Comparison of ENCODE assay signal across 8 cellular contexts in the genomic region with DNA sequence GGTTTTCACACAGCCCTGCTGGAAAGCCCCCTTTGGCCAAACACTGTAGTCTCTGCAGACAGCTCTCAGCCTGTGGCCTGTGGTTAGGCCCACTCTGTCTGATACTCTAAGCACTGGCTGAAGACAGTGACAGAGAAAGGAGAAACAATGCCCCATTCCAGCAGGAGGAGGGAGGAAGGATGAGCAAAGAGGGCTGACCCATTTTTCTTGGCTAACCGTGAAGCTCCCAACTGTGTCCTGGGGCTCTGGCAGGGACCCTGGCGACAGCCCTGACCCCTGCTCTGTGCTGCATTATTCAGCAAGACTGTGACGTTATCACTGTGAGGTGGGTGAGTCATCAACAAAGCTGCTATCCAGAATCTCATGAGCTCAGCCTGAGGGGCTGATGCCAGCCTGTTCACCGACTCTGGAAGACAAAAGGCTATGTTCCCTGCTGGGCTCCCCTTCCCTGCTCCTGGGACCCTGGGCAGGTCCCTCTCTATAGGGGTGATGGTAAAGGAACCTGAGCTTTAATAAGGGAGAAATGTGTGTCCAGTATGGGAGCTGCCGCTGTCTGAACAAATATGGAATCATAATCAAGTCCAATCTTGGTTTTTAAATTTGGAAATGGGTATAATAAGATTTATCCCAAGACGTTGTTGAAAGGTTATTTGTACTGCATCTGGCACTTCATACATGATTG.
DNase-seq lines count a peak whose midpoint lies in the region; ATAC-seq and TF ChIP-seq lines count a peak whose summit lies in the region.

No MANE protein-coding gene starts in this region.

- peaks cover 0 to 8% (median 0%) of the 10 kb centered on the region in 3 experiments for H3K9me3 ChIP-seq in naive thymus-derived CD4-positive, alpha-beta T cell (ENCODE audit: control insufficient read depth in 2 of 3, low read length in 3 of 3)

- CTCF ChIA-PET in naive thymus-derived CD4-positive, alpha-beta T cell (lab: Charles Lee) = no interaction called here

- no peak overlapping the region for H3K27ac Mint-ChIP-seq in naive thymus-derived CD4-positive, alpha-beta T cell

- H3K36me3 ChIP-seq in naive thymus-derived CD4-positive, alpha-beta T cell (ENCODE audit: control insufficient read depth in 2 of 3, insufficient read depth in 3 of 3, low read length in 3 of 3) = no peaks in the 10 kb centered on the region

- peaks cover 0 to 21% (median 8%) of the 10 kb centered on the region in 11 donors for H3K9me3 Mint-ChIP-seq in naive thymus-derived CD4-positive, alpha-beta T cell

- ATAC-seq in naive thymus-derived CD4-positive, alpha-beta T cell = peak; percentile 71
- no peak for ATAC-seq in GM19455 (IDR thresholded peaks at IDR 0.05; ENCODE audit: unreplicated experiment)

- peak; percentile 64 for DNase-seq in DMS 273 (lab: John Stamatoyannopoulos, UW; ENCODE audit: unreplicated experiment)
- peak; percentile 62 for DNase-seq in HT1080 (ENCODE audit: low read depth)
- DNase-seq in cardiac fibroblast (ENCODE audit: low read depth in 2 of 2) = peak; percentile 65 to 82
- DNase-seq in naive thymus-derived CD4-positive, alpha-beta T cell = no peak
- no peak for DNase-seq in NCI-H748 treated with DMSO at 0.1 percent for 48 hours (lab: John Stamatoyannopoulos, UW)
- DNase-seq in NOMO-1 treated with dmso at 0.1 percent for 144 hours (lab: John Stamatoyannopoulos, UW; ENCODE audit: unreplicated experiment) = no peak
- no peak for DNase-seq in NCI-H1048 (lab: John Stamatoyannopoulos, UW)

- no peak overlapping the region for H3K4me3 Mint-ChIP-seq in naive thymus-derived CD4-positive, alpha-beta T cell

- peaks cover 0 to 2% (median 0%) of the 10 kb centered on the region in 5 donors for H3K27me3 Mint-ChIP-seq in naive thymus-derived CD4-positive, alpha-beta T cell

- no peaks in the 10 kb centered on the region for H3K4me1 ChIP-seq in naive thymus-derived CD4-positive, alpha-beta T cell (ENCODE audit: control insufficient read depth in 2 of 2, insufficient read depth in 2 of 2, low read length in 2 of 2)

- H3K4me3 ChIP-seq in cardiac fibroblast (replicated peaks in 1 of 2; ENCODE audit: low read depth in 2 of 2, low read length in 2 of 2) = no peak overlapping the region
- no peak overlapping the region for H3K4me3 ChIP-seq in naive thymus-derived CD4-positive, alpha-beta T cell (ENCODE audit: low read length)

- H3K27ac ChIP-seq in naive thymus-derived CD4-positive, alpha-beta T cell (ENCODE audit: low read depth, low read length) = no peak overlapping the region

- TF ChIP-seq CTCF in cardiac fibroblast (IDR thresholded peaks at IDR 0.05; ENCODE audit: low read depth, low read length) = no peak

- intact Hi-C loops in naive thymus-derived CD4-positive, alpha-beta T cell (cut with micrococcal nuclease) = no loop called here

- POLR2A ChIA-PET in naive thymus-derived CD4-positive, alpha-beta T cell (lab: Charles Lee) = no interaction called here

- H3K4me1 Mint-ChIP-seq in naive thymus-derived CD4-positive, alpha-beta T cell = peaks cover 0 to 2% (median 0%) of the 10 kb centered on the region in 7 donors

- peaks cover 0 to 12% (median 5%) of the 10 kb centered on the region in 5 donors for H3K36me3 Mint-ChIP-seq in naive thymus-derived CD4-positive, alpha-beta T cell

- no peaks in the 10 kb centered on the region for H3K27me3 ChIP-seq in naive thymus-derived CD4-positive, alpha-beta T cell (ENCODE audit: control insufficient read depth in 2 of 2, insufficient read depth in 2 of 2, low read length in 2 of 2)

Comparison
In these comparisons a context has a peak if more than half of its experiments do, and no peak if none do; other contexts are left out.
1. DNase-seq: peak in DMS 273 (single experiment), HT1080 (single experiment) and cardiac fibroblast (2 of 2); none in naive thymus-derived CD4-positive, alpha-beta T cell (0 of 9), NCI-H748 treated with DMSO at 0.1 percent for 48 hours (single experiment), NOMO-1 treated with dmso at 0.1 percent for 144 hours (single experiment) and NCI-H1048 (single experiment).